20 cellular contexts compared by ENCODE assay signal in genomic region chr1:109626682-109627408, GRCh38.
DNase-seq lines count a peak whose midpoint lies in the region; ATAC-seq and TF ChIP-seq lines count a peak whose summit lies in the region.
"Had no signal": no experiment of that assay in that cellular context is flagged by ENCODE, and none has a peak within 500 bp of the region (broad histone marks: within the 10 kb centered on the region; RNA-seq: fewer than 3 reads in every experiment).

No MANE protein-coding gene starts in this region.

- in situ Hi-C loops in GM13976 (cut with MboI; ENCODE audit: low sequenced_read_pairs, unreplicated experiment): no loop called here

- peaks cover 73% of the 10 kb centered on the region for H3K36me3 Mint-ChIP-seq in activated T-cell treated with anti-CD3 and anti-CD28 coated beads, Interleukin-2, amount 50 U/mL, for 24 hours (ENCODE audit: low read depth)

- no peak for DNase-seq in activated T-cell treated with anti-CD3 and anti-CD28 coated beads, Interleukin-2, amount 50 U/mL, for 24 hours
- DNase-seq in activated T-cell treated with anti-CD3 and anti-CD28 coated beads for 4 hours (no peak), GM13976 (ENCODE audit: low spot score) (peak; percentile 26), ecto neural progenitor cell (ENCODE audit: low spot score) (peak; percentile 37), NCI-H1694 treated with DMSO at 0.1 percent for 48 hours (lab: John Stamatoyannopoulos, UW) (no peak), hypothalamus (lab: John Stamatoyannopoulos, UW) (no peak)
- DNase-seq: C1 segment of cervical spinal cord; CD8-positive, alpha-beta memory T cell; GOT3; NCI-H1417; NCI-H187 treated with DMSO at 0.1 percent for 48 hours; NCI-H226; NCI-H524; NCI-H82; OCI-M1; Right ventricle myocardium superior had no signal

- no peaks in the 10 kb centered on the region for H3K9me3 ChIP-seq in neutrophil
- H3K9me3 ChIP-seq: A549 had no signal

- no peaks in the 10 kb centered on the region for H3K27me3 ChIP-seq in neutrophil

- H3K4me3 Mint-ChIP-seq in activated T-cell treated with anti-CD3 and anti-CD28 coated beads, Interleukin-2, amount 50 U/mL, for 24 hours: no peak overlapping the region

- H3K4me1 ChIP-seq in neutrophil (ENCODE audit: control insufficient read depth in 1 of 2, insufficient read depth in 1 of 2, low read depth in 1 of 2, low read length in 1 of 2): peaks cover 30 to 33% of the 10 kb centered on the region in 2 experiments

- peaks cover 37% of the 10 kb centered on the region for H3K4me1 Mint-ChIP-seq in activated T-cell treated with anti-CD3 and anti-CD28 coated beads, Interleukin-2, amount 50 U/mL, for 24 hours (ENCODE audit: low read depth)

- no peak for TF ChIP-seq CTCF in GM13976 (IDR thresholded peaks at IDR 0.05; ENCODE audit: borderline replicate concordance, control extremely low read depth, extremely low read depth, insufficient read depth, missing control alignments)
- no peak for TF ChIP-seq CTCF in neutrophil (IDR thresholded peaks at IDR 0.05)

- ATAC-seq in HG03460 (IDR thresholded peaks at IDR 0.05; ENCODE audit: unreplicated experiment): no peak
- ATAC-seq: A549 had no signal

- peaks cover 73% of the 10 kb centered on the region for H3K36me3 ChIP-seq in neutrophil

- no peak overlapping the region for H3K4me3 ChIP-seq in neutrophil (ENCODE audit: low read depth in 1 of 2, low read length in 1 of 2)
- H3K4me3 ChIP-seq: A549 had no signal

- H3K27me3 Mint-ChIP-seq in activated T-cell treated with anti-CD3 and anti-CD28 coated beads, Interleukin-2, amount 50 U/mL, for 24 hours: no peaks in the 10 kb centered on the region
- H3K27me3 Mint-ChIP-seq: CD8-positive, alpha-beta memory T cell had no signal

- H3K9me3 Mint-ChIP-seq in activated T-cell treated with anti-CD3 and anti-CD28 coated beads, Interleukin-2, amount 50 U/mL, for 24 hours: no peaks in the 10 kb centered on the region
- H3K9me3 Mint-ChIP-seq: CD8-positive, alpha-beta memory T cell had no signal

- H3K27ac ChIP-seq in neutrophil: peak overlapping the region; percentile 12
- H3K27ac ChIP-seq: A549, KMS-11 had no signal

- H3K27ac Mint-ChIP-seq in activated T-cell treated with anti-CD3 and anti-CD28 coated beads, Interleukin-2, amount 50 U/mL, for 24 hours: peak overlapping the region; percentile 56

Comparison
In these comparisons a context has a peak if more than half of its experiments do, and no peak if none do; other contexts are left out.
1. DNase-seq: peak in GM13976 (single experiment) and ecto neural progenitor cell (single experiment); none in activated T-cell treated with anti-CD3 and anti-CD28 coated beads, Interleukin-2, amount 50 U/mL, for 24 hours (single experiment), activated T-cell treated with anti-CD3 and anti-CD28 coated beads for 4 hours (single experiment), NCI-H1694 treated with DMSO at 0.1 percent for 48 hours (single experiment) and hypothalamus (0 of 51).